ENCODE assay signal across 28 cellular contexts in genomic region chr3:42143440-42143839, GRCh38.
"Had no signal": no experiment of that assay in that cellular context is flagged by ENCODE, and none has a peak within 500 bp of the region (broad histone marks: within the 10 kb centered on the region; RNA-seq: fewer than 3 reads in every experiment).

No MANE protein-coding gene starts in this region.

- H3K36me3 Mint-ChIP-seq: activated CD4-positive, alpha-beta memory T cell treated with anti-CD3 and anti-CD28 coated beads for 36 hours; activated naive CD4-positive, alpha-beta T cell treated with anti-CD3 and anti-CD28 coated beads, Interleukin-2, amount 10 ng/mL, durations not matched to agents 7 days and 5 days; activated naive CD4-positive, alpha-beta T cell treated with anti-CD3 and anti-CD28 coated beads, Interleukin-2, amount 50 U/mL, for 72 hours; brain had no signal

- H3K9me3 ChIP-seq: ascending aorta, breast epithelium, colonic mucosa, esophagus squamous epithelium, heart left ventricle had no signal

- H3K27ac Mint-ChIP-seq: activated CD4-positive, alpha-beta memory T cell treated with anti-CD3 and anti-CD28 coated beads for 36 hours; activated CD4-positive, alpha-beta T cell treated with anti-CD3 and anti-CD28 coated beads for 36 hours; activated CD4-positive, alpha-beta T cell treated with anti-CD3 and anti-CD28 coated beads, Interleukin-2, amount 10 ng/mL, durations not matched to agents 24 days and 14 days; activated CD8-positive, alpha-beta T cell treated with anti-CD3 and anti-CD28 coated beads, Interleukin-2, amount 10 ng/mL, durations not matched to agents 7 days and 5 days; activated naive CD4-positive, alpha-beta T cell treated with anti-CD3 and anti-CD28 coated beads, Interleukin-2, amount 10 ng/mL, durations not matched to agents 7 days and 5 days; activated naive CD4-positive, alpha-beta T cell treated with anti-CD3 and anti-CD28 coated beads, Interleukin-2, amount 50 U/mL, for 72 hours; activated naive CD8-positive, alpha-beta T cell treated with anti-CD3 and anti-CD28 coated beads, Interleukin-2, amount 10 ng/mL, durations not matched to agents 7 days and 5 days; activated T-helper 17 cell treated with anti-CD3 and anti-CD28 coated beads, Interleukin-2, amount 50 U/mL, for 72 hours had no signal

- H3K4me3 Mint-ChIP-seq: activated CD4-positive, alpha-beta memory T cell treated with anti-CD3 and anti-CD28 coated beads for 36 hours; activated CD4-positive, alpha-beta T cell treated with anti-CD3 and anti-CD28 coated beads for 36 hours; activated CD4-positive, alpha-beta T cell treated with anti-CD3 and anti-CD28 coated beads, Interleukin-2, amount 10 ng/mL, durations not matched to agents 24 days and 14 days; activated CD8-positive, alpha-beta T cell treated with anti-CD3 and anti-CD28 coated beads, Interleukin-2, amount 10 ng/mL, durations not matched to agents 7 days and 5 days; activated naive CD4-positive, alpha-beta T cell treated with anti-CD3 and anti-CD28 coated beads, Interleukin-2, amount 10 ng/mL, durations not matched to agents 7 days and 5 days; activated naive CD8-positive, alpha-beta T cell treated with anti-CD3 and anti-CD28 coated beads, Interleukin-2, amount 10 ng/mL, durations not matched to agents 7 days and 5 days; activated T-cell treated with anti-CD3 and anti-CD28 coated beads, Interleukin-2, amount 50 U/mL, for 4 hours; activated T-helper 17 cell treated with anti-CD3 and anti-CD28 coated beads, Interleukin-2, amount 50 U/mL, for 72 hours had no signal

- H3K4me1 ChIP-seq: ascending aorta, breast epithelium, colonic mucosa had no signal

- H3K9me3 Mint-ChIP-seq: activated CD4-positive, alpha-beta memory T cell treated with anti-CD3 and anti-CD28 coated beads for 36 hours; activated CD4-positive, alpha-beta T cell treated with anti-CD3 and anti-CD28 coated beads, Interleukin-2, amount 10 ng/mL, durations not matched to agents 24 days and 14 days; activated naive CD4-positive, alpha-beta T cell treated with anti-CD3 and anti-CD28 coated beads, Interleukin-2, amount 10 ng/mL, durations not matched to agents 7 days and 5 days; activated naive CD4-positive, alpha-beta T cell treated with anti-CD3 and anti-CD28 coated beads, Interleukin-2, amount 50 U/mL, for 72 hours; activated naive CD8-positive, alpha-beta T cell treated with anti-CD3 and anti-CD28 coated beads, Interleukin-2, amount 10 ng/mL, durations not matched to agents 7 days and 5 days; activated T-cell treated with anti-CD3 and anti-CD28 coated beads, Interleukin-2, amount 50 U/mL, for 4 hours; activated T-helper 17 cell treated with anti-CD3 and anti-CD28 coated beads, Interleukin-2, amount 50 U/mL, for 72 hours had no signal

- H3K4me3 ChIP-seq: ascending aorta, breast epithelium, cardiac muscle cell, colonic mucosa, esophagus squamous epithelium, heart left ventricle had no signal

- H3K27me3 Mint-ChIP-seq: activated CD4-positive, alpha-beta memory T cell treated with anti-CD3 and anti-CD28 coated beads for 36 hours; activated CD4-positive, alpha-beta T cell treated with anti-CD3 and anti-CD28 coated beads for 36 hours; activated CD4-positive, alpha-beta T cell treated with anti-CD3 and anti-CD28 coated beads, Interleukin-2, amount 10 ng/mL, durations not matched to agents 24 days and 14 days; activated naive CD4-positive, alpha-beta T cell treated with anti-CD3 and anti-CD28 coated beads, Interleukin-2, amount 10 ng/mL, durations not matched to agents 7 days and 5 days; activated naive CD8-positive, alpha-beta T cell treated with anti-CD3 and anti-CD28 coated beads, Interleukin-2, amount 10 ng/mL, durations not matched to agents 7 days and 5 days; activated T-helper 17 cell treated with anti-CD3 and anti-CD28 coated beads, Interleukin-2, amount 50 U/mL, for 72 hours; brain had no signal

- FAIRE-seq: endometrium, endothelial cell of umbilical vein had no signal

- H3K36me3 ChIP-seq: breast epithelium, cardiac muscle cell, colonic mucosa had no signal

- H3K27ac ChIP-seq: ascending aorta, breast epithelium, cardiac muscle cell, colonic mucosa, epithelial cell of prostate, esophagus squamous epithelium, heart left ventricle had no signal

- ATAC-seq: activated CD4-positive, alpha-beta T cell treated with anti-CD3 and anti-CD28 coated beads for 36 hours; activated CD8-positive, alpha-beta T cell treated with anti-CD3 and anti-CD28 coated beads, Interleukin-2, amount 10 ng/mL, durations not matched to agents 7 days and 5 days; activated naive CD4-positive, alpha-beta T cell treated with anti-CD3 and anti-CD28 coated beads, Interleukin-2, amount 50 U/mL, for 72 hours; activated T-cell treated with anti-CD3 and anti-CD28 coated beads, Interleukin-2, amount 50 U/mL, for 4 hours; activated T-helper 17 cell treated with anti-CD3 and anti-CD28 coated beads, Interleukin-2, amount 50 U/mL, for 72 hours had no signal

- DNase-seq: activated CD4-positive, alpha-beta memory T cell treated with anti-CD3 and anti-CD28 coated beads for 36 hours; activated CD4-positive, alpha-beta T cell treated with anti-CD3 and anti-CD28 coated beads for 36 hours; activated CD4-positive, alpha-beta T cell treated with anti-CD3 and anti-CD28 coated beads, Interleukin-2, amount 10 ng/mL, durations not matched to agents 24 days and 14 days; activated CD4-positive, CD25-positive, alpha-beta regulatory T cell; activated CD4-positive, CD25-positive, alpha-beta regulatory T cell treated with anti-CD3 and anti-CD28 coated beads, Interleukin-2, amount 50 U/mL, for 72 hours; activated CD8-positive, alpha-beta T cell treated with anti-CD3 and anti-CD28 coated beads, Interleukin-2, amount 10 ng/mL, durations not matched to agents 7 days and 5 days; activated gamma-delta T cell; activated naive CD4-positive, alpha-beta T cell; activated naive CD4-positive, alpha-beta T cell treated with anti-CD3 and anti-CD28 coated beads, Interleukin-2, amount 10 ng/mL, durations not matched to agents 7 days and 5 days; activated naive CD8-positive, alpha-beta T cell treated with anti-CD3 and anti-CD28 coated beads, Interleukin-2, amount 10 ng/mL, durations not matched to agents 7 days and 5 days; activated T-cell treated with anti-CD3 and anti-CD28 coated beads, Interleukin-2, amount 50 U/mL, for 4 hours; central memory CD4-positive, alpha-beta T cell; cerebellar nuclear complex; colonic mucosa; effector CD8-positive, alpha-beta T cell; esophagus squamous epithelium; foreskin melanocyte; heart left ventricle; T-helper 2 cell had no signal

- H3K27me3 ChIP-seq: ascending aorta, breast epithelium, cardiac muscle cell, colonic mucosa, esophagus squamous epithelium, heart left ventricle had no signal
